Comparison of ENCODE assay signal across 35 cellular contexts in genomic region chr5:142856269-142856668, GRCh38.
"Had no signal": no experiment of that assay in that cellular context is flagged by ENCODE, and none has a peak within 500 bp of the region (broad histone marks: within the 10 kb centered on the region; RNA-seq: fewer than 3 reads in every experiment).

No MANE protein-coding gene starts in this region.

- H3K27me3 ChIP-seq: adrenal gland, body of pancreas, MG63 had no signal

- FAIRE-seq: astrocyte, bronchial epithelial cell had no signal

- H3K4me3 ChIP-seq: adrenal gland, body of pancreas, MG63, PC-9, SK-N-MC had no signal

- ATAC-seq: activated CD8-positive, alpha-beta T cell treated with anti-CD3 and anti-CD28 coated beads for 36 hours; activated naive CD4-positive, alpha-beta T cell treated with anti-CD3 and anti-CD28 coated beads, Interleukin-2, amount 50 U/mL, for 72 hours; activated T-cell treated with anti-CD3 and anti-CD28 coated beads, Interleukin-2, amount 50 U/mL, for 4 hours; body of pancreas had no signal

- H3K9me3 ChIP-seq: adrenal gland, body of pancreas, MG63 had no signal

- H3K36me3 ChIP-seq: adrenal gland, MG63, WERI-Rb-1 had no signal

- H3K9me3 Mint-ChIP-seq: activated CD8-positive, alpha-beta T cell treated with anti-CD3 and anti-CD28 coated beads for 36 hours; activated naive CD4-positive, alpha-beta T cell treated with anti-CD3 and anti-CD28 coated beads for 36 hours; activated naive CD4-positive, alpha-beta T cell treated with anti-CD3 and anti-CD28 coated beads, Interleukin-2, amount 50 U/mL, for 72 hours; activated T-cell treated with anti-CD3 and anti-CD28 coated beads, Interleukin-2, amount 50 U/mL, for 4 hours; activated T-helper 1 cell treated with anti-CD3 and anti-CD28 coated beads, Interleukin-12 subunit alpha, Interleukin-12 subunit beta, Interleukin-2, Interleukin-4 antibody, amounts not matched to agents 30 ng/mL and 10 ng/mL and 1 ng/mL, durations not matched to agents 14 hours and 24 hours and 36 hours had no signal

- H3K27ac ChIP-seq: adrenal gland, SK-N-MC, WERI-Rb-1 had no signal

- H2AFZ ChIP-seq: PC-9 had no signal

- H3K4me2 ChIP-seq: PC-9 had no signal

- H3K36me3 Mint-ChIP-seq: activated naive CD4-positive, alpha-beta T cell treated with anti-CD3 and anti-CD28 coated beads, Interleukin-2, amount 50 U/mL, for 72 hours had no signal

- H3K27ac Mint-ChIP-seq: activated CD8-positive, alpha-beta T cell treated with anti-CD3 and anti-CD28 coated beads for 36 hours; activated naive CD4-positive, alpha-beta T cell treated with anti-CD3 and anti-CD28 coated beads for 36 hours; activated naive CD4-positive, alpha-beta T cell treated with anti-CD3 and anti-CD28 coated beads, Interleukin-2, amount 50 U/mL, for 72 hours; activated T-helper 1 cell treated with anti-CD3 and anti-CD28 coated beads, Interleukin-12 subunit alpha, Interleukin-12 subunit beta, Interleukin-2, Interleukin-4 antibody, amounts not matched to agents 30 ng/mL and 10 ng/mL and 1 ng/mL, durations not matched to agents 14 hours and 24 hours and 36 hours had no signal

- DNase-seq: activated CD4-positive, alpha-beta T cell treated with anti-CD3 and anti-CD28 coated beads for 1 hour; activated CD4-positive, alpha-beta T cell treated with anti-CD3 and anti-CD28 coated beads for 48 hours; activated CD4-positive, alpha-beta T cell treated with anti-CD3 and anti-CD28 coated beads, Interleukin-2, amount 50 U/mL, for 4 hours; activated CD4-positive, CD25-positive, alpha-beta regulatory T cell; activated CD8-positive, alpha-beta T cell treated with anti-CD3 and anti-CD28 coated beads for 36 hours; activated gamma-delta T cell treated with Interleukin-2 at 50 U/mL for 16 hours; activated naive CD4-positive, alpha-beta T cell treated with anti-CD3 and anti-CD28 coated beads for 36 hours; activated T-cell treated with anti-CD3 and anti-CD28 coated beads for 4 hours; activated T-cell treated with anti-CD3 and anti-CD28 coated beads, Interleukin-2, amount 50 U/mL, for 4 hours; adrenal gland; body of pancreas; caudate nucleus; Kasumi-1; KG1; MG63; NCI-H1048; NCI-H1105 treated with DMSO at 0.1 percent for 48 hours; NCI-H1436; NCI-H1694; NCI-H1930; NCI-H2081 treated with DMSO at 0.1 percent for 48 hours; NCI-H226; NCI-H446 treated with DMSO at 0.1 percent for 48 hours; NCI-H524; NCI-H748 treated with DMSO at 0.1 percent for 48 hours; NK-92 treated with Interleukin-12 subunit alpha and Interleukin-12 subunit beta, amount 100 ng/mL, for 24 hours; Right ventricle myocardium superior; T1000; WERI-Rb-1 had no signal

- H3K27me3 Mint-ChIP-seq: activated CD8-positive, alpha-beta T cell treated with anti-CD3 and anti-CD28 coated beads for 36 hours had no signal

- H3K4me3 Mint-ChIP-seq: activated CD8-positive, alpha-beta T cell treated with anti-CD3 and anti-CD28 coated beads for 36 hours; activated naive CD4-positive, alpha-beta T cell treated with anti-CD3 and anti-CD28 coated beads for 36 hours; activated T-cell treated with anti-CD3 and anti-CD28 coated beads, Interleukin-2, amount 50 U/mL, for 4 hours; activated T-helper 1 cell treated with anti-CD3 and anti-CD28 coated beads, Interleukin-12 subunit alpha, Interleukin-12 subunit beta, Interleukin-2, Interleukin-4 antibody, amounts not matched to agents 30 ng/mL and 10 ng/mL and 1 ng/mL, durations not matched to agents 14 hours and 24 hours and 36 hours had no signal
